Comparison of ENCODE assay signal across 1 cellular context in the genomic region with DNA sequence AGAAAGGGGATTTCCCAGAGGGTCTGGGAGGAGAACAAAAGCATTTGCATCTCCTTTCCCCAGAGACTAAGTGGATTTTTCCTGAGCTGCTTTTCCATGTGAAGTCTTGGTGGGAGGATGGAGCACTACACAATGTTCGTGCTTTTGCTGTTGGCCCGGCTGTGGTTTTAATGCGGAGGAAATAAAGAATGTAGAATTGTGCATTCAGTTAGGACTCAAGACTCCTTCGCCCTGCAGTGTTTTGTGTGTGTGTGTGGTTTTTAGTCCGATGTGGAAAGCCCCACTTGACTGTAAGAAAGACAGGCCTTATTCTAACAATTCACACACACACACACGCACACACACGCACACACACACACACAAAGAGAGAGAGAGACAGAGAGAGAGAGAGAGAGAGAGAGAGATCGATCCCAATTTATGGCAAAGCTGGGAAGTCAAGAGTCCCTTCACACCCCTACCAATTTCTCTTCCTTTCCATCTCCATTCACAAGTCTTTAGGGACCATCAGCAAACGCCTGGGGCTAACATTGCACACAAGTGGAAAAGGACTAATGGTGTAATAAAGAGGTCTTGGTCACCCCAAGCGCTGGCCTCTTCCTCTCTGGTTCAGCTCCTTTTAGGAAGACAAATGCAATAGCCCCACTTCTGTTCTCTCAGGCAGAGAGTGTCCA.
TF ChIP-seq lines count a peak whose summit lies in the region.

No MANE protein-coding gene starts in this region.

TF ChIP-seq in GM12878, 131 proteins besides CTCF, POLR2A, EP300 and RAD21 (continues in another document):
- TF ChIP-seq, protein P1, sequence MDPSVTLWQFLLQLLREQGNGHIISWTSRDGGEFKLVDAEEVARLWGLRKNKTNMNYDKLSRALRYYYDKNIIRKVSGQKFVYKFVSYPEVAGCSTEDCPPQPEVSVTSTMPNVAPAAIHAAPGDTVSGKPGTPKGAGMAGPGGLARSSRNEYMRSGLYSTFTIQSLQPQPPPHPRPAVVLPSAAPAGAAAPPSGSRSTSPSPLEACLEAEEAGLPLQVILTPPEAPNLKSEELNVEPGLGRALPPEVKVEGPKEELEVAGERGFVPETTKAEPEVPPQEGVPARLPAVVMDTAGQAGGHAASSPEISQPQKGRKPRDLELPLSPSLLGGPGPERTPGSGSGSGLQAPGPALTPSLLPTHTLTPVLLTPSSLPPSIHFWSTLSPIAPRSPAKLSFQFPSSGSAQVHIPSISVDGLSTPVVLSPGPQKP (IDR thresholded peaks at IDR 0.05; ENCODE audit: low read depth, low read length): no peak
- TF ChIP-seq RAD51 (IDR thresholded peaks at IDR 0.05) (peak; percentile 75), ZNF207 (IDR thresholded peaks at IDR 0.05; ENCODE audit: borderline replicate concordance) (0 out of 2 replicates have a peak, but pooled peaks have one; percentile 55), GATAD2B (conservative IDR thresholded peaks at IDR 0.05; ENCODE audit: low read depth) (0 out of 2 replicates have a peak, but pooled peaks have one; percentile 40), IRF5 (IDR thresholded peaks at IDR 0.05; ENCODE audit: borderline replicate concordance) (no peak), SMARCA5 (IDR thresholded peaks at IDR 0.05) (no peak), ZNF622 (IDR thresholded peaks at IDR 0.05) (no peak), TCF3 (IDR thresholded peaks at IDR 0.05; ENCODE audit: borderline replicate concordance, insufficient read depth, low read depth, low read length) (no peak), STAT3 (IDR thresholded peaks at IDR 0.05; ENCODE audit: low read depth, low read length) (no peak), DPF2 (IDR thresholded peaks at IDR 0.05) (peak; percentile 78; the same call in 1 of the 2 replicates), IKZF1 (conservative IDR thresholded peaks at IDR 0.05) (peak; percentile 93), FOS (IDR thresholded peaks at IDR 0.05; ENCODE audit: borderline replicate concordance, extremely low read depth, insufficient read length) (no peak), JUNB (IDR thresholded peaks at IDR 0.05) (peak; percentile 16; the same call in 1 of the 2 replicates), ETV6 (conservative IDR thresholded peaks at IDR 0.05 in 1 of 2, IDR thresholded peaks at IDR 0.05 in 1 of 2; ENCODE audit: borderline replicate concordance in 1 of 2, low read depth in 1 of 2) (peak in 1 of 2 experiments; percentile 40; a peak in 2 of 4 replicates), HDGF (IDR thresholded peaks at IDR 0.05) (peak; percentile 83; the same call in 1 of the 2 replicates), ZNF24 (IDR thresholded peaks at IDR 0.05) (peak; percentile 55; the same call in 1 of the 2 replicates), BHLHE40 (IDR thresholded peaks at IDR 0.05; ENCODE audit: borderline replicate concordance in 1 of 2, low read depth in 2 of 2, low read length in 1 of 2) (peak in 1 of 2 experiments; percentile 37; a peak in 1 of 4 replicates), BMI1 (IDR thresholded peaks at IDR 0.05; ENCODE audit: borderline replicate concordance) (peak; percentile 61; the same call in 1 of the 2 replicates), SMAD1 (IDR thresholded peaks at IDR 0.05; ENCODE audit: low read depth, partially characterized antibody) (peak; percentile 43), BCL11A (IDR thresholded peaks at IDR 0.05; ENCODE audit: low read depth, low read length) (0 out of 2 replicates have a peak, but pooled peaks have one; percentile 39), SREBF2 (IDR thresholded peaks at IDR 0.05; ENCODE audit: low read length) (no peak), POLR2AphosphoS5 (IDR thresholded peaks at IDR 0.05; ENCODE audit: low read length) (no peak), NBN (IDR thresholded peaks at IDR 0.05) (peak; percentile 99), REST (IDR thresholded peaks at IDR 0.05; ENCODE audit: low read depth, low read length) (no peak), POLR2AphosphoS2 (IDR thresholded peaks at IDR 0.05; ENCODE audit: low read depth, low read length) (no peak), NR2F1 (conservative IDR thresholded peaks at IDR 0.05) (0 out of 2 replicates have a peak, but pooled peaks have one; percentile 47), ESRRA (IDR thresholded peaks at IDR 0.05; ENCODE audit: low read length) (no peak), ATF7 (IDR thresholded peaks at IDR 0.05; ENCODE audit: low read depth) (peak; percentile 70), KAT2A (conservative IDR thresholded peaks at IDR 0.05; ENCODE audit: control insufficient read depth, low read depth, low read length) (no peak), RB1 (IDR thresholded peaks at IDR 0.05; ENCODE audit: borderline replicate concordance) (0 out of 2 replicates have a peak, but pooled peaks have one; percentile 38), RUNX3 (IDR thresholded peaks at IDR 0.05; ENCODE audit: low read length) (peak; percentile 75; the same call in 1 of the 2 replicates), MXI1 (IDR thresholded peaks at IDR 0.05; ENCODE audit: low read depth, low read length) (no peak), IKZF2 (IDR thresholded peaks at IDR 0.05) (peak; percentile 96 to 97), CHD4 (IDR thresholded peaks at IDR 0.05) (no peak), JUND (IDR thresholded peaks at IDR 0.05; ENCODE audit: low read depth, low read length) (no peak), EED (IDR thresholded peaks at IDR 0.05; ENCODE audit: low read depth) (peak; percentile 65), SRF (IDR thresholded peaks at IDR 0.05; ENCODE audit: low read depth in 2 of 2, low read length in 2 of 2) (no peak), SREBF1 (IDR thresholded peaks at IDR 0.05; ENCODE audit: low read length) (no peak), POU2F2 (IDR thresholded peaks at IDR 0.05; ENCODE audit: borderline replicate concordance, low read depth, low read length) (peak; percentile 77; the same call in 1 of the 3 replicates), MTA2 (IDR thresholded peaks at IDR 0.05; ENCODE audit: low read depth) (peak; percentile 84), CREM (IDR thresholded peaks at IDR 0.05; ENCODE audit: low read depth) (peak; percentile 28; the same call in 1 of the 2 replicates), BACH1 (IDR thresholded peaks at IDR 0.05; ENCODE audit: borderline replicate concordance) (no peak; the same call in 1 of the 2 replicates), CUX1 (IDR thresholded peaks at IDR 0.05; ENCODE audit: insufficient replicate concordance, low read depth, low read length) (peak; percentile 42), MEF2B (IDR thresholded peaks at IDR 0.05; ENCODE audit: partially characterized antibody, poor library complexity, severe bottlenecking) (peak; percentile 92), RELA (IDR thresholded peaks at IDR 0.05; ENCODE audit: borderline replicate concordance, partially characterized antibody) (peak; percentile 91)
- TF ChIP-seq, protein P2, sequence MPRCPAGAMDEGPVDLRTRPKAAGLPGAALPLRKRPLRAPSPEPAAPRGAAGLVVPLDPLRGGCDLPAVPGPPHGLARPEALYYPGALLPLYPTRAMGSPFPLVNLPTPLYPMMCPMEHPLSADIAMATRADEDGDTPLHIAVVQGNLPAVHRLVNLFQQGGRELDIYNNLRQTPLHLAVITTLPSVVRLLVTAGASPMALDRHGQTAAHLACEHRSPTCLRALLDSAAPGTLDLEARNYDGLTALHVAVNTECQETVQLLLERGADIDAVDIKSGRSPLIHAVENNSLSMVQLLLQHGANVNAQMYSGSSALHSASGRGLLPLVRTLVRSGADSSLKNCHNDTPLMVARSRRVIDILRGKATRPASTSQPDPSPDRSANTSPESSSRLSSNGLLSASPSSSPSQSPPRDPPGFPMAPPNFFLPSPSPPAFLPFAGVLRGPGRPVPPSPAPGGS (IDR thresholded peaks at IDR 0.05; ENCODE audit: borderline replicate concordance, insufficient read depth, low read depth, low read length, poor library complexity, severe bottlenecking): no peak
- TF ChIP-seq, protein P3, sequence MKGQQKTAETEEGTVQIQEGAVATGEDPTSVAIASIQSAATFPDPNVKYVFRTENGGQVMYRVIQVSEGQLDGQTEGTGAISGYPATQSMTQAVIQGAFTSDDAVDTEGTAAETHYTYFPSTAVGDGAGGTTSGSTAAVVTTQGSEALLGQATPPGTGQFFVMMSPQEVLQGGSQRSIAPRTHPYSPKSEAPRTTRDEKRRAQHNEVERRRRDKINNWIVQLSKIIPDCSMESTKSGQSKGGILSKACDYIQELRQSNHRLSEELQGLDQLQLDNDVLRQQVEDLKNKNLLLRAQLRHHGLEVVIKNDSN (IDR thresholded peaks at IDR 0.05; ENCODE audit: borderline replicate concordance, extremely low read length, insufficient read depth, low read depth, low read length): no peak
- TF ChIP-seq, protein P4, sequence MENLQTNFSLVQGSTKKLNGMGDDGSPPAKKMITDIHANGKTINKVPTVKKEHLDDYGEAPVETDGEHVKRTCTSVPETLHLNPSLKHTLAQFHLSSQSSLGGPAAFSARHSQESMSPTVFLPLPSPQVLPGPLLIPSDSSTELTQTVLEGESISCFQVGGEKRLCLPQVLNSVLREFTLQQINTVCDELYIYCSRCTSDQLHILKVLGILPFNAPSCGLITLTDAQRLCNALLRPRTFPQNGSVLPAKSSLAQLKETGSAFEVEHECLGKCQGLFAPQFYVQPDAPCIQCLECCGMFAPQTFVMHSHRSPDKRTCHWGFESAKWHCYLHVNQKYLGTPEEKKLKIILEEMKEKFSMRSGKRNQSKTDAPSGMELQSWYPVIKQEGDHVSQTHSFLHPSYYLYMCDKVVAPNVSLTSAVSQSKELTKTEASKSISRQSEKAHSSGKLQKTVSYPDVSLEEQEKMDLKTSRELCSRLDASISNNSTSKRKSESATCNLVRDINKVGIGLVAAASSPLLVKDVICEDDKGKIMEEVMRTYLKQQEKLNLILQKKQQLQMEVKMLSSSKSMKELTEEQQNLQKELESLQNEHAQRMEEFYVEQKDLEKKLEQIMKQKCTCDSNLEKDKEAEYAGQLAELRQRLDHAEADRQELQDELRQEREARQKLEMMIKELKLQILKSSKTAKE (IDR thresholded peaks at IDR 0.05; ENCODE audit: low read depth, poor library complexity, severe bottlenecking): peak; percentile 55
